In genomic region chr13:50127017-50127725, GRCh38 we compare ENCODE assay signal across 8 cellular contexts.
DNase-seq lines count a peak whose midpoint lies in the region; ATAC-seq and TF ChIP-seq lines count a peak whose summit lies in the region.

No MANE protein-coding gene starts in this region.

- BruUV-seq in Calu3 (replicated peaks; lab: Mats Ljungman, UMichigan) = no TSS peak

- no peak for TF ChIP-seq CTCF in Calu3 (IDR thresholded peaks at IDR 0.05; ENCODE audit: unreplicated experiment)

- H3K4me3 ChIP-seq in adipocyte (ENCODE audit: low read length) (peak overlapping the region; percentile 80), iPS-18a (ENCODE audit: low read length) (peak overlapping the region; percentile 82)

- H3K27ac ChIP-seq in iPS-18a (ENCODE audit: low read length) = no peak overlapping the region

- H3K4me3 Mint-ChIP-seq in Calu3 (ENCODE audit: low read depth, unreplicated experiment) = no peak overlapping the region

- DNase-seq in stimulated activated CD4-positive, alpha-beta T cell treated with anti-CD3 and anti-CD28 coated beads, Interleukin-12 subunit alpha, Interleukin-12 subunit beta, amount 100 ng/mL, for 4 hours = peak; percentile 60
- DNase-seq in stimulated activated CD4-positive, alpha-beta T cell treated with anti-CD3 and anti-CD28 coated beads, Interleukin-2, amount 100 ng/mL, for 48 hours = no peak
- DNase-seq in adipocyte (ENCODE audit: low read depth) = peak; percentile 73
- peak; percentile 50 for DNase-seq in stimulated activated CD4-positive, alpha-beta T cell treated with anti-CD3 and anti-CD28 coated beads, Interleukin-1b, Interleukin-23, amount 100 ng/mL, for 48 hours
- no peak for DNase-seq in NCI-H1417 (lab: John Stamatoyannopoulos, UW)
- DNase-seq in Calu3 = no peak

- peaks cover 11% of the 10 kb centered on the region for H3K4me1 Mint-ChIP-seq in Calu3 (ENCODE audit: low read depth, unreplicated experiment)

- H3K27ac Mint-ChIP-seq in Calu3 (ENCODE audit: unreplicated experiment) = no peak overlapping the region

- ATAC-seq in HG02885 (IDR thresholded peaks at IDR 0.05; ENCODE audit: poor library complexity, unreplicated experiment) = no peak

- H3K4me1 ChIP-seq in adipocyte (ENCODE audit: control insufficient read depth, insufficient read depth, low read length) = peaks cover 50% of the 10 kb centered on the region
- H3K4me1 ChIP-seq in iPS-18a (ENCODE audit: control insufficient read depth, low read depth, low read length) = peaks cover 46% of the 10 kb centered on the region

- intact Hi-C loops in Calu3 (cut with micrococcal nuclease; ENCODE audit: unreplicated experiment) = no loop called here

- no peaks in the 10 kb centered on the region for H3K9me3 Mint-ChIP-seq in Calu3 (ENCODE audit: low read depth, unreplicated experiment)

- H3K36me3 ChIP-seq in adipocyte (ENCODE audit: control insufficient read depth, insufficient read depth, low read length, severe bottlenecking) (no peaks in the 10 kb centered on the region), iPS-18a (ENCODE audit: control insufficient read depth, low read depth, low read length) (no peaks in the 10 kb centered on the region)

- no peaks in the 10 kb centered on the region for H3K9me3 ChIP-seq in adipocyte (ENCODE audit: control insufficient read depth, low read length)
- H3K9me3 ChIP-seq in iPS-18a (ENCODE audit: control insufficient read depth, low read depth, low read length) = no peaks in the 10 kb centered on the region

- no peaks in the 10 kb centered on the region for H3K27me3 Mint-ChIP-seq in Calu3 (ENCODE audit: unreplicated experiment)

- H3K9ac ChIP-seq in adipocyte (ENCODE audit: low read length) (peak overlapping the region; percentile 83), iPS-18a (ENCODE audit: low read length) (no peak overlapping the region)

- peaks cover 32% of the 10 kb centered on the region for H3K36me3 Mint-ChIP-seq in Calu3 (ENCODE audit: insufficient read depth, unreplicated experiment)

- H3K27me3 ChIP-seq in adipocyte (replicated peaks; ENCODE audit: control insufficient read depth, insufficient read depth, low read length) = no peaks in the 10 kb centered on the region
- H3K27me3 ChIP-seq in iPS-18a (ENCODE audit: control insufficient read depth, insufficient read depth, low read length) = peaks cover 82% of the 10 kb centered on the region

- CTCF ChIA-PET in Calu3 (lab: Charles Lee) = interaction anchor here (1.1 kb wide), 1 partner anchor 45 kb away, joined by 3 read pairs; no protein-coding TSS in a partner anchor

Comparison
In these comparisons a context has a peak if more than half of its experiments do, and no peak if none do; other contexts are left out.
1. DNase-seq: peak in stimulated activated CD4-positive, alpha-beta T cell treated with anti-CD3 and anti-CD28 coated beads, Interleukin-12 subunit alpha, Interleukin-12 subunit beta, amount 100 ng/mL, for 4 hours (single experiment), adipocyte (single experiment) and stimulated activated CD4-positive, alpha-beta T cell treated with anti-CD3 and anti-CD28 coated beads, Interleukin-1b, Interleukin-23, amount 100 ng/mL, for 48 hours (single experiment); none in stimulated activated CD4-positive, alpha-beta T cell treated with anti-CD3 and anti-CD28 coated beads, Interleukin-2, amount 100 ng/mL, for 48 hours (0 of 2), NCI-H1417 (0 of 3) and Calu3 (single experiment).